1 cellular context compared by ENCODE assay signal in the genomic region with DNA sequence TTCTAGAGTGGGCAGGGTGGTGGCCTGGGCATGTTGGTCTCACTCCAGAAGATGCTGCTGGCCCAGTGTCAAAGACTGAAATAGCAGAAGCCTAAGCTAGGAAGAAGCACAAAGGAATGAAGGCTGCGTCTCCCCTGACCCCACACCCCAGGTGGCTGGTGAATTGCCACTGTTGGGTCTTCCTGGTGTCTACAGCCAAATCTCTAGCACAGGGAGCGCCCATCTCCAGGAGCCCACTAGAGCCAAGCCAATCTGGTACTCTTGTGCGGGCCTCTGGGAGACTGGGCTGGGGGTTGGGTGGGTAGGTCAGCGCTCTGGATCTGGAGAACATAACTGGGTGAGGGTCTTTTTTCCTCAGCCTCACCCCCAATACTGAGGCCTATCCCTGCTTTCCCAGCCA.
TF ChIP-seq lines count a peak whose summit lies in the region.

No MANE protein-coding gene starts in this region.

TF ChIP-seq in A549, 52 proteins besides CTCF, POLR2A, EP300 and RAD21 (continued from another document):
- TF ChIP-seq JUNB (IDR thresholded peaks at IDR 0.05) (no peak), RNF2 (IDR thresholded peaks at IDR 0.05; ENCODE audit: borderline replicate concordance, low read depth) (no peak), MAFK (IDR thresholded peaks at IDR 0.05; ENCODE audit: partially characterized antibody) (no peak), POLR2AphosphoS2 (conservative IDR thresholded peaks at IDR 0.05; ENCODE audit: low read length) (no peak), TFCP2L1 (CRISPR knock-in tag; IDR thresholded peaks at IDR 0.05) (no peak), MAZ (IDR thresholded peaks at IDR 0.05; ENCODE audit: borderline replicate concordance, low read depth, low read length) (no peak), HDAC2 (IDR thresholded peaks at IDR 0.05) (no peak), CBX8 (IDR thresholded peaks at IDR 0.05) (no peak), MYC (IDR thresholded peaks at IDR 0.05; ENCODE audit: borderline replicate concordance, low read length) (no peak), RARB (CRISPR knock-in tag; IDR thresholded peaks at IDR 0.05) (no peak), ATOH8 (CRISPR knock-in tag; IDR thresholded peaks at IDR 0.05; ENCODE audit: low read depth) (no peak)
- TF ChIP-seq, protein P1, sequence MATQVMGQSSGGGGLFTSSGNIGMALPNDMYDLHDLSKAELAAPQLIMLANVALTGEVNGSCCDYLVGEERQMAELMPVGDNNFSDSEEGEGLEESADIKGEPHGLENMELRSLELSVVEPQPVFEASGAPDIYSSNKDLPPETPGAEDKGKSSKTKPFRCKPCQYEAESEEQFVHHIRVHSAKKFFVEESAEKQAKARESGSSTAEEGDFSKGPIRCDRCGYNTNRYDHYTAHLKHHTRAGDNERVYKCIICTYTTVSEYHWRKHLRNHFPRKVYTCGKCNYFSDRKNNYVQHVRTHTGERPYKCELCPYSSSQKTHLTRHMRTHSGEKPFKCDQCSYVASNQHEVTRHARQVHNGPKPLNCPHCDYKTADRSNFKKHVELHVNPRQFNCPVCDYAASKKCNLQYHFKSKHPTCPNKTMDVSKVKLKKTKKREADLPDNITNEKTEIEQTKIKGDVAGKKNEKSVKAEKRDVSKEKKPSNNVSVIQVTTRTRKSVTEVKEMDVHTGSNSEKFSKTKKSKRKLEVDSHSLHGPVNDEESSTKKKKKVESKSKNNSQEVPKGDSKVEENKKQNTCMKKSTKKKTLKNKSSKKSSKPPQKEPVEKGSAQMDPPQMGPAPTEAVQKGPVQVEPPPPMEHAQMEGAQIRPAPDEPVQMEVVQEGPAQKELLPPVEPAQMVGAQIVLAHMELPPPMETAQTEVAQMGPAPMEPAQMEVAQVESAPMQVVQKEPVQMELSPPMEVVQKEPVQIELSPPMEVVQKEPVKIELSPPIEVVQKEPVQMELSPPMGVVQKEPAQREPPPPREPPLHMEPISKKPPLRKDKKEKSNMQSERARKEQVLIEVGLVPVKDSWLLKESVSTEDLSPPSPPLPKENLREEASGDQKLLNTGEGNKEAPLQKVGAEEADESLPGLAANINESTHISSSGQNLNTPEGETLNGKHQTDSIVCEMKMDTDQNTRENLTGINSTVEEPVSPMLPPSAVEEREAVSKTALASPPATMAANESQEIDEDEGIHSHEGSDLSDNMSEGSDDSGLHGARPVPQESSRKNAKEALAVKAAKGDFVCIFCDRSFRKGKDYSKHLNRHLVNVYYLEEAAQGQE (IDR thresholded peaks at IDR 0.05), result no peak
- TF ChIP-seq, protein P2, sequence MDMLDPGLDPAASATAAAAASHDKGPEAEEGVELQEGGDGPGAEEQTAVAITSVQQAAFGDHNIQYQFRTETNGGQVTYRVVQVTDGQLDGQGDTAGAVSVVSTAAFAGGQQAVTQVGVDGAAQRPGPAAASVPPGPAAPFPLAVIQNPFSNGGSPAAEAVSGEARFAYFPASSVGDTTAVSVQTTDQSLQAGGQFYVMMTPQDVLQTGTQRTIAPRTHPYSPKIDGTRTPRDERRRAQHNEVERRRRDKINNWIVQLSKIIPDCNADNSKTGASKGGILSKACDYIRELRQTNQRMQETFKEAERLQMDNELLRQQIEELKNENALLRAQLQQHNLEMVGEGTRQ (IDR thresholded peaks at IDR 0.05), result no peak
- TF ChIP-seq, protein P3, sequence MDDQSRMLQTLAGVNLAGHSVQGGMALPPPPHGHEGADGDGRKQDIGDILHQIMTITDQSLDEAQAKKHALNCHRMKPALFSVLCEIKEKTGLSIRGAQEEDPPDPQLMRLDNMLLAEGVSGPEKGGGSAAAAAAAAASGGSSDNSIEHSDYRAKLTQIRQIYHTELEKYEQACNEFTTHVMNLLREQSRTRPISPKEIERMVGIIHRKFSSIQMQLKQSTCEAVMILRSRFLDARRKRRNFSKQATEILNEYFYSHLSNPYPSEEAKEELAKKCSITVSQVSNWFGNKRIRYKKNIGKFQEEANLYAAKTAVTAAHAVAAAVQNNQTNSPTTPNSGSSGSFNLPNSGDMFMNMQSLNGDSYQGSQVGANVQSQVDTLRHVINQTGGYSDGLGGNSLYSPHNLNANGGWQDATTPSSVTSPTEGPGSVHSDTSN (IDR thresholded peaks at IDR 0.05), result no peak
